In the genomic region with DNA sequence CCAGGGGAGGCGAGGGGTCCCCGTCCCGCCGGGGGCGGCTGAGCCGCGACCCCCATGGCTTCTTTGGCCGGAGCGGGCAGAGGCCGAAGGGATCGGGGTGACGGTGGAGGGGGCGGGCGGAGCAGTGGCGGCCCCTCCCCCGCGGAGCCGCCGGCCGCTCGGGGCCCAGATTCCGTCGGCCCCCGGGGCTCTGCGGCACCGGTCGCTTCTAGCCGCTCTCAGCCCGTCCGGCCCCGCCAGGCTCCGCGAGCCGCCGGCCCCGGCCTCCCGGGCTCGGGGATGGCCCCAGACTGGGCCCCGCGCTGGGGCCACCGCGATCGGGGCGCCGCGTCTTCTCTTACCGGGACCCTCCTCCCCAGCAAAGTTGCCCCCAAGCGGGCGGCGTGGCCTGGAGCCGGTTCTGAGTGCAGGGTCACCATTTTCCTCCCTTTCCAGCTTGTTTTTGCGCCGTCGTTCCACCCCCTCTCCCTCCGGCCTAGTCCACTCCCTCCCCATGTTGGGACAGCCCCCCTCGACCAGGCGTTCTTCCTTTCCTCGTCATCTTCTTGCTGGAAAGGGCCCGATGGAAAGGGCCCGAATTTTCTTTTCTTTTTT, we compare ENCODE assay signal across 8 cellular contexts. TPM values are rescaled to one million over a fixed set of nuclear protein-coding genes. Genes with fewer than 3 reads are reported as not detected.
A peak's percentile ranks its signal among the peaks of the same experiment; 100 is the strongest.
DNase-seq lines count a peak whose midpoint lies in the region; ATAC-seq and TF ChIP-seq lines count a peak whose summit lies in the region.

No MANE protein-coding gene starts in this region.

- DNase-seq in CD8-positive, alpha-beta memory T cell = peak in 3 of 5 donors; percentile 3 to 56 (median 26)
- DNase-seq in HuH-7 (ENCODE audit: low spot score) (peak; percentile 59), esophagus squamous epithelium (lab: John Stamatoyannopoulos, UW) (no peak), tibial nerve (ENCODE audit: low spot score in 2 of 2) (peak; percentile 22 to 50), OCI-M2 (lab: John Stamatoyannopoulos, UW; ENCODE audit: unreplicated experiment) (no peak)
- peak; percentile 63 for DNase-seq in activated CD8-positive, alpha-beta memory T cell treated with anti-CD3 and anti-CD28 coated beads, Interleukin-2, amount 10 ng/mL, durations not matched to agents 7 days and 5 days

- TF ChIP-seq CTCF in esophagus squamous epithelium (IDR thresholded peaks at IDR 0.05) (peak in 1 of 6 experiments; percentile 8), tibial nerve (IDR thresholded peaks at IDR 0.05) (no peak)

- peaks cover 47 to 69% (median 56%) of the 10 kb centered on the region in 3 donors for H3K4me1 Mint-ChIP-seq in CD8-positive, alpha-beta memory T cell
- H3K4me1 Mint-ChIP-seq in activated CD8-positive, alpha-beta memory T cell treated with anti-CD3 and anti-CD28 coated beads, Interleukin-2, amount 10 ng/mL, durations not matched to agents 7 days and 5 days = peaks cover 53% of the 10 kb centered on the region

- H3K4me3 ChIP-seq in CD8-positive, alpha-beta memory T cell (ENCODE audit: low read length) = peak overlapping the region; percentile 70
- H3K4me3 ChIP-seq in esophagus squamous epithelium = peak overlapping the region; percentile 80 to 96 (median 86)
- peak overlapping the region; percentile 64 for H3K4me3 ChIP-seq in mucosa of stomach (ENCODE audit: low read length)
- peak overlapping the region; percentile 75 to 99 (median 88) for H3K4me3 ChIP-seq in tibial nerve

- peaks cover 0 to 18% (median 0%) of the 10 kb centered on the region in 3 donors for H3K36me3 Mint-ChIP-seq in CD8-positive, alpha-beta memory T cell
- H3K36me3 Mint-ChIP-seq in activated CD8-positive, alpha-beta memory T cell treated with anti-CD3 and anti-CD28 coated beads, Interleukin-2, amount 10 ng/mL, durations not matched to agents 7 days and 5 days = peaks cover 4% of the 10 kb centered on the region

- TF ChIP-seq POLR2A in esophagus squamous epithelium (IDR thresholded peaks at IDR 0.05) = peak in 1 of 4 donors; percentile 12
- TF ChIP-seq POLR2A in tibial nerve (IDR thresholded peaks at IDR 0.05) = peak in 1 of 2 donors; percentile 42

- H3K27me3 ChIP-seq in CD8-positive, alpha-beta memory T cell (ENCODE audit: insufficient read depth, low read length, poor library complexity, severe bottlenecking) = no peaks in the 10 kb centered on the region
- H3K27me3 ChIP-seq in esophagus squamous epithelium (no peaks in the 10 kb centered on the region), mucosa of stomach (ENCODE audit: control insufficient read depth, insufficient read depth, low read length) (no peaks in the 10 kb centered on the region), tibial nerve (no peaks in the 10 kb centered on the region)

- peak in 1 of 2 donors; percentile 49 for TF ChIP-seq EP300 in tibial nerve (IDR thresholded peaks at IDR 0.05)

- no peaks in the 10 kb centered on the region for H3K27me3 Mint-ChIP-seq in CD8-positive, alpha-beta memory T cell
- no peaks in the 10 kb centered on the region for H3K27me3 Mint-ChIP-seq in activated CD8-positive, alpha-beta memory T cell treated with anti-CD3 and anti-CD28 coated beads, Interleukin-2, amount 10 ng/mL, durations not matched to agents 7 days and 5 days

- H3K4me1 ChIP-seq in CD8-positive, alpha-beta memory T cell (ENCODE audit: insufficient read depth, low read length) = peaks cover 37% of the 10 kb centered on the region
- H3K4me1 ChIP-seq in esophagus squamous epithelium (peaks cover 15 to 67% (median 27%) of the 10 kb centered on the region in 3 donors), mucosa of stomach (ENCODE audit: control insufficient read depth, insufficient read depth, low read length) (peaks cover 8% of the 10 kb centered on the region), tibial nerve (peaks cover 0 to 57% (median 37%) of the 10 kb centered on the region in 4 donors)

- peak overlapping the region; percentile 80 to 98 (median 97) for H3K27ac Mint-ChIP-seq in CD8-positive, alpha-beta memory T cell
- H3K27ac Mint-ChIP-seq in activated CD8-positive, alpha-beta memory T cell treated with anti-CD3 and anti-CD28 coated beads, Interleukin-2, amount 10 ng/mL, durations not matched to agents 7 days and 5 days = peak overlapping the region; percentile 98

- no peaks in the 10 kb centered on the region for H3K9me3 ChIP-seq in CD8-positive, alpha-beta memory T cell (ENCODE audit: low read length)
- no peaks in the 10 kb centered on the region for H3K9me3 ChIP-seq in esophagus squamous epithelium
- H3K9me3 ChIP-seq in mucosa of stomach (ENCODE audit: control insufficient read depth, low read length) = no peaks in the 10 kb centered on the region
- H3K9me3 ChIP-seq in tibial nerve = no peaks in the 10 kb centered on the region

- peak overlapping the region; percentile 90 to 99 (median 98) for H3K4me3 Mint-ChIP-seq in CD8-positive, alpha-beta memory T cell
- peak overlapping the region; percentile 99 for H3K4me3 Mint-ChIP-seq in activated CD8-positive, alpha-beta memory T cell treated with anti-CD3 and anti-CD28 coated beads, Interleukin-2, amount 10 ng/mL, durations not matched to agents 7 days and 5 days

- intact Hi-C loops in esophagus squamous epithelium (cut with DNase I) = no loop called here

- H3K36me3 ChIP-seq in CD8-positive, alpha-beta memory T cell (ENCODE audit: insufficient read depth, low read length) = no peaks in the 10 kb centered on the region
- H3K36me3 ChIP-seq in esophagus squamous epithelium = no peaks in the 10 kb centered on the region
- no peaks in the 10 kb centered on the region for H3K36me3 ChIP-seq in mucosa of stomach (ENCODE audit: control insufficient read depth, insufficient read depth, low read length)
- H3K36me3 ChIP-seq in tibial nerve = no peaks in the 10 kb centered on the region

- H3K9me3 Mint-ChIP-seq in CD8-positive, alpha-beta memory T cell = no peaks in the 10 kb centered on the region
- no peaks in the 10 kb centered on the region for H3K9me3 Mint-ChIP-seq in activated CD8-positive, alpha-beta memory T cell treated with anti-CD3 and anti-CD28 coated beads, Interleukin-2, amount 10 ng/mL, durations not matched to agents 7 days and 5 days (ENCODE audit: low read depth)

- 0 to 1% methylated on average over 9 to 19 of the region's 60 CpGs for WGBS in esophagus squamous epithelium, 2 donors
- 0% methylated on average over 14 to 41 of the region's 60 CpGs for WGBS in tibial nerve, 2 donors

- POLR2A ChIA-PET in CD8-positive, alpha-beta memory T cell (lab: Charles Lee) = interaction anchor here (0.7 kb wide), 2 partner anchors 67 to 227 kb away, joined by 3 to 4 read pairs; no protein-coding TSS in a partner anchor

- CTCF ChIA-PET in CD8-positive, alpha-beta memory T cell (lab: Charles Lee) = interaction anchor here (0.9 to 1.0 kb wide), 2 partner anchors 24 to 171 kb away, joined by 3 read pairs; no protein-coding TSS in a partner anchor
- CTCF ChIA-PET in activated CD8-positive, alpha-beta memory T cell treated with anti-CD3 and anti-CD28 coated beads, Interleukin-2, amount 10 ng/mL, durations not matched to agents 7 days and 5 days (lab: Charles Lee) = interaction anchor here (1.3 kb wide), 1 partner anchor 15 kb away, joined by 3 read pairs; no protein-coding TSS in a partner anchor

- H3K9ac ChIP-seq in mucosa of stomach (ENCODE audit: low read length) = peak overlapping the region; percentile 96

- H3K27ac ChIP-seq in CD8-positive, alpha-beta memory T cell (ENCODE audit: low read depth, low read length) = peak overlapping the region; percentile 87
- H3K27ac ChIP-seq in esophagus squamous epithelium (peak overlapping the region; percentile 97 to 99 (median 98)), tibial nerve (peak overlapping the region; percentile 96 to 100 (median 96))

- peak; percentile 24 for ATAC-seq in GM21423 (IDR thresholded peaks at IDR 0.05; ENCODE audit: unreplicated experiment)
- ATAC-seq in activated CD8-positive, alpha-beta memory T cell treated with anti-CD3 and anti-CD28 coated beads, Interleukin-2, amount 10 ng/mL, durations not matched to agents 7 days and 5 days = peak; percentile 59

RNA-seq across cellular contexts. Expression of gene NFAT5, which starts 0.8 kb away (rescaled TPM):
- total RNA-seq in CD8-positive, alpha-beta memory T cell = 10 to 100 TPM; 39.0 to 41.0 TPM
- 11.3 TPM for polyA plus RNA-seq in CD8-positive, alpha-beta memory T cell
- 10 to 100 TPM; 28.7 to 36.8 TPM for total RNA-seq in activated CD8-positive, alpha-beta memory T cell treated with anti-CD3 and anti-CD28 coated beads, Interleukin-2, amount 10 ng/mL, durations not matched to agents 7 days and 5 days
- total RNA-seq in esophagus squamous epithelium (10 to 100 TPM; 15.7 to 59.3 (median 30.1) TPM), tibial nerve (10 to 100 TPM; 53.2 to 61.4 (median 57.5) TPM)

Comparison
In these comparisons a context has a peak if more than half of its experiments do, and no peak if none do; other contexts are left out.
1. DNase-seq: peak in CD8-positive, alpha-beta memory T cell (3 of 5), HuH-7 (single experiment), activated CD8-positive, alpha-beta memory T cell treated with anti-CD3 and anti-CD28 coated beads, Interleukin-2, amount 10 ng/mL, durations not matched to agents 7 days and 5 days (single experiment) and tibial nerve (2 of 2); none in esophagus squamous epithelium (single experiment) and OCI-M2 (single experiment).
2. Peak in every context shown above with its lines, with median percentiles within 50 percentile points of each other: H3K27ac ChIP-seq and H3K4me3 ChIP-seq.